ENCODE assay signal across 25 cellular contexts in the genomic region with DNA sequence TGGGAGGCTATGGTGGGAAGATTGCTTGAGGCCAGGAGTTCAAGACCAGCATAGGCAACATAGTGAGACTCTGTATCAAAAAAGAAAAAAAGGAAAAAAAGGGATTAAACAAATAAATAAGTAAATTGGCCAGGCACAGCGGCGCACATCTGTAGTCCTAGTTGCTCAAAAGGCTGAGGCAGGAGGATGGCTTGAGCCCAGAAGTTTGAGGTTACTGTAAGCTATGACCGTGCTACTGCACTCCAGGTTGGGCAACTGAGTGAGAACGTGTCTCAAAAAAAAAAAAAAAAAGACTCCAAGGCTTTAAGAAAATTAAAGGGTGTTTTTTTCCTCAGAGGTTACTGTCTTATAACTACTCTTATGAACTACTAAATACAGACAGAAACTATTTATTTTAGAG. TPM values are rescaled to one million over a fixed set of nuclear protein-coding genes. Genes with fewer than 3 reads are reported as not detected.
DNase-seq lines count a peak whose midpoint lies in the region; ATAC-seq and TF ChIP-seq lines count a peak whose summit lies in the region.
"Had no signal": no experiment of that assay in that cellular context is flagged by ENCODE, and none has a peak within 500 bp of the region (broad histone marks: within the 10 kb centered on the region; RNA-seq: fewer than 3 reads in every experiment).

No MANE protein-coding gene starts in this region.

- ATAC-seq in Panc1: no peak
- no peak for ATAC-seq in stimulated activated memory B cell treated with anti-CD40 and anti-IgM and Interleukin-4, amounts not matched to agents 10 μg/mL and 1 μg/mL and 100 μg/mL, for 72 hours
- ATAC-seq: activated CD4-positive, alpha-beta T cell treated with anti-CD3 and anti-CD28 coated beads for 36 hours; activated naive CD8-positive, alpha-beta T cell treated with anti-CD3 and anti-CD28 coated beads, Interleukin-2, amount 50 U/mL, for 24 hours; body of pancreas had no signal

- intact Hi-C loops in Calu3 (cut with micrococcal nuclease; ENCODE audit: unreplicated experiment) (no loop called here), Panc1 (cut with micrococcal nuclease; ENCODE audit: unreplicated experiment) (no loop called here)

- 71 to 87% methylated on average over 4 of the region's 4 CpGs for WGBS in tibial nerve, 2 donors

- H3K4me1 Mint-ChIP-seq in Calu3 (ENCODE audit: low read depth, unreplicated experiment) (peaks cover 44% of the 10 kb centered on the region), osteocyte (ENCODE audit: unreplicated experiment) (peaks cover 52% of the 10 kb centered on the region)
- H3K4me1 Mint-ChIP-seq in stimulated activated memory B cell treated with anti-CD40 and anti-IgM and Interleukin-4, amounts not matched to agents 10 μg/mL and 1 μg/mL and 100 μg/mL, for 72 hours: peaks cover 5% of the 10 kb centered on the region

- H3K27ac ChIP-seq in Panc1 (ENCODE audit: low read length) (0 out of 2 replicates have a peak overlapping the region, but pooled peaks have one; percentile 31), tibial nerve (no peak overlapping the region)
- H3K27ac ChIP-seq: body of pancreas, C4-2B, neutrophil, skin epidermis had no signal

- CTCF ChIA-PET in Calu3 (lab: Charles Lee) (no interaction called here), Panc1 (lab: Charles Lee) (no interaction called here)

- H3K36me3 ChIP-seq in Panc1 (ENCODE audit: control insufficient read depth, insufficient read depth, low read length): no peaks in the 10 kb centered on the region
- no peaks in the 10 kb centered on the region for H3K36me3 ChIP-seq in tibial nerve
- H3K36me3 ChIP-seq: HAP-1, neutrophil had no signal

- POLR2A ChIA-PET in Panc1 (lab: Charles Lee): no interaction called here

- BruUV-seq in Calu3 (replicated peaks; lab: Mats Ljungman, UMichigan) (no TSS peak), Panc1 (replicated peaks; lab: Mats Ljungman, UMichigan) (no TSS peak)

- TF ChIP-seq CTCF in Calu3 (IDR thresholded peaks at IDR 0.05; ENCODE audit: unreplicated experiment): no peak
- TF ChIP-seq CTCF in Panc1 (IDR thresholded peaks at IDR 0.05): no peak
- no peak for TF ChIP-seq CTCF in fibroblast of pulmonary artery (IDR thresholded peaks at IDR 0.05; ENCODE audit: low read length, missing control alignments)
- TF ChIP-seq CTCF in osteocyte (IDR thresholded peaks at IDR 0.05): no peak
- no peak for TF ChIP-seq CTCF in tibial nerve (IDR thresholded peaks at IDR 0.05)

- H3K27me3 Mint-ChIP-seq in Calu3 (ENCODE audit: unreplicated experiment): no peaks in the 10 kb centered on the region
- H3K27me3 Mint-ChIP-seq in osteocyte (ENCODE audit: unreplicated experiment): no peaks in the 10 kb centered on the region
- H3K27me3 Mint-ChIP-seq in stimulated activated memory B cell treated with anti-CD40 and anti-IgM and Interleukin-4, amounts not matched to agents 10 μg/mL and 1 μg/mL and 100 μg/mL, for 72 hours: peaks cover 32% of the 10 kb centered on the region

- H3K4me1 ChIP-seq in Panc1 (ENCODE audit: control insufficient read depth, insufficient read depth, low read length) (peaks cover 26% of the 10 kb centered on the region), tibial nerve (peaks cover 0 to 16% (median 0%) of the 10 kb centered on the region in 4 donors)
- H3K4me1 ChIP-seq: body of pancreas, HAP-1 had no signal

- no peak for TF ChIP-seq EP300 in tibial nerve (IDR thresholded peaks at IDR 0.05)

- H3K9me3 ChIP-seq in Panc1 (ENCODE audit: control insufficient read depth, insufficient read depth, low read depth, low read length) (peaks cover 4% of the 10 kb centered on the region; the same call in 1 of the 2 replicates), tibial nerve (no peaks in the 10 kb centered on the region)
- H3K9me3 ChIP-seq: body of pancreas, HAP-1, neutrophil had no signal

- H3K4me3 Mint-ChIP-seq in Calu3 (ENCODE audit: low read depth, unreplicated experiment) (no peak overlapping the region), osteocyte (ENCODE audit: unreplicated experiment) (no peak overlapping the region)
- H3K4me3 Mint-ChIP-seq in stimulated activated memory B cell treated with anti-CD40 and anti-IgM and Interleukin-4, amounts not matched to agents 10 μg/mL and 1 μg/mL and 100 μg/mL, for 72 hours: no peak overlapping the region
- H3K4me3 Mint-ChIP-seq: activated CD4-positive, alpha-beta T cell treated with anti-CD3 and anti-CD28 coated beads for 36 hours; activated naive CD8-positive, alpha-beta T cell treated with anti-CD3 and anti-CD28 coated beads, Interleukin-2, amount 50 U/mL, for 24 hours had no signal

- H3K27ac Mint-ChIP-seq in Calu3 (ENCODE audit: unreplicated experiment) (peak overlapping the region; percentile 7), osteocyte (ENCODE audit: unreplicated experiment) (peak overlapping the region; percentile 98)
- no peak overlapping the region for H3K27ac Mint-ChIP-seq in stimulated activated memory B cell treated with anti-CD40 and anti-IgM and Interleukin-4, amounts not matched to agents 10 μg/mL and 1 μg/mL and 100 μg/mL, for 72 hours
- H3K27ac Mint-ChIP-seq: activated CD4-positive, alpha-beta T cell treated with anti-CD3 and anti-CD28 coated beads for 36 hours; activated naive CD8-positive, alpha-beta T cell treated with anti-CD3 and anti-CD28 coated beads, Interleukin-2, amount 50 U/mL, for 24 hours had no signal

- H3K36me3 Mint-ChIP-seq in Calu3 (ENCODE audit: insufficient read depth, unreplicated experiment) (peaks cover 6% of the 10 kb centered on the region), osteocyte (ENCODE audit: unreplicated experiment) (no peaks in the 10 kb centered on the region)
- H3K36me3 Mint-ChIP-seq in stimulated activated memory B cell treated with anti-CD40 and anti-IgM and Interleukin-4, amounts not matched to agents 10 μg/mL and 1 μg/mL and 100 μg/mL, for 72 hours: no peaks in the 10 kb centered on the region

- no peaks in the 10 kb centered on the region for H3K27me3 ChIP-seq in Panc1 (ENCODE audit: control insufficient read depth, insufficient read depth, low read length)
- no peaks in the 10 kb centered on the region for H3K27me3 ChIP-seq in tibial nerve
- H3K27me3 ChIP-seq: body of pancreas had no signal

- no peak for TF ChIP-seq POLR2A in tibial nerve (IDR thresholded peaks at IDR 0.05)

- H3K4me3 ChIP-seq in Panc1 (ENCODE audit: low read depth in 2 of 2, low read length in 2 of 2): no peak overlapping the region
- H3K4me3 ChIP-seq in fibroblast of pulmonary artery (replicated peaks; ENCODE audit: low read depth, low read length): no peak overlapping the region
- no peak overlapping the region for H3K4me3 ChIP-seq in tibial nerve
- H3K4me3 ChIP-seq: body of pancreas, HAP-1, skin epidermis had no signal

- no peak for DNase-seq in Calu3
- DNase-seq in Panc1 (ENCODE audit: low read depth, low spot score): no peak
- DNase-seq in fibroblast of pulmonary artery (ENCODE audit: low read depth): peak; percentile 14
- DNase-seq in osteocyte (ENCODE audit: extremely low spot score, unreplicated experiment): no peak
- no peak for DNase-seq in tibial nerve (ENCODE audit: low spot score in 2 of 2)
- DNase-seq in 8988T: no peak
- DNase-seq in ecto neural progenitor cell (ENCODE audit: low spot score): no peak
- DNase-seq: activated CD4-positive, alpha-beta T cell treated with anti-CD3 and anti-CD28 coated beads for 36 hours; activated CD8-positive, alpha-beta memory T cell treated with anti-CD3 and anti-CD28 coated beads for 24 hours; activated gamma-delta T cell treated with Interleukin-2 at 50 U/mL for 16 hours; activated naive CD8-positive, alpha-beta T cell treated with anti-CD3 and anti-CD28 coated beads, Interleukin-2, amount 50 U/mL, for 24 hours; activated T-cell treated with anti-CD3 and anti-CD28 coated beads, Interleukin-2, amount 50 U/mL, for 1 hour; body of pancreas; effector CD8-positive, alpha-beta T cell; Karpas-422; NCI-H1092 treated with DMSO at 0.1 percent for 48 hours; NCI-H2081; stimulated activated CD4-positive, alpha-beta T cell treated with anti-CD3 and anti-CD28 coated beads, Interleukin-1b, Interleukin-23, amount 100 ng/mL, for 48 hours had no signal

- H3K9me3 Mint-ChIP-seq in Calu3 (ENCODE audit: low read depth, unreplicated experiment) (no peaks in the 10 kb centered on the region), osteocyte (ENCODE audit: unreplicated experiment) (no peaks in the 10 kb centered on the region)
- H3K9me3 Mint-ChIP-seq in stimulated activated memory B cell treated with anti-CD40 and anti-IgM and Interleukin-4, amounts not matched to agents 10 μg/mL and 1 μg/mL and 100 μg/mL, for 72 hours: peaks cover 3% of the 10 kb centered on the region
- H3K9me3 Mint-ChIP-seq: activated naive CD8-positive, alpha-beta T cell treated with anti-CD3 and anti-CD28 coated beads, Interleukin-2, amount 50 U/mL, for 24 hours had no signal

- in situ Hi-C loops in Panc1 (cut with HindIII; ENCODE audit: low pct_unique_long_range_greater_than_20kb, low sequenced_read_pairs): no loop called here

RNA-seq across cellular contexts. Expression of gene BEST3, which starts 11.7 kb away (rescaled TPM):
- 0.88 and 1.1 TPM in 2 replicates for total RNA-seq in Calu3 (2022)
- total RNA-seq in Panc1 (2021; ENCODE audit: unreplicated experiment): 0.67 TPM
- not detected for polyA plus RNA-seq in Panc1 (2012; ENCODE audit: insufficient read length)
- 0.11 and 0.55 TPM in 2 replicates for total RNA-seq in osteocyte
- total RNA-seq in tibial nerve: not detected
- total RNA-seq: activated CD4-positive, alpha-beta T cell treated with anti-CD3 and anti-CD28 coated beads for 36 hours; subcutaneous adipose tissue had no signal
- polyA plus RNA-seq: urinary bladder had no signal

RNA-seq across cellular contexts. Expression of gene RAB3IP, which starts 51.3 kb away (rescaled TPM):
- total RNA-seq in Calu3 (2022) (101 TPM in 2 replicates), Panc1 (2021; ENCODE audit: unreplicated experiment) (22.9 TPM), osteocyte (16.5 and 16.9 TPM in 2 replicates), tibial nerve (10 to 100 TPM; 11.7 to 44.0 (median 16.9) TPM)
- polyA plus RNA-seq in Panc1 (2012; ENCODE audit: insufficient read length): 7.4 TPM
